ENCODE assay signal across 19 cellular contexts in genomic region chr6:30657454-30657853, GRCh38. TPM values are rescaled to one million over a fixed set of nuclear protein-coding genes. Genes with fewer than 3 reads are reported as not detected.
A peak's percentile ranks its signal among the peaks of the same experiment; 100 is the strongest.
DNase-seq lines count a peak whose midpoint lies in the region; ATAC-seq and TF ChIP-seq lines count a peak whose summit lies in the region.
"Had no signal": no experiment of that assay in that cellular context is flagged by ENCODE, and none has a peak within 500 bp of the region (broad histone marks: within the 10 kb centered on the region; RNA-seq: fewer than 3 reads in every experiment).

No MANE protein-coding gene starts in this region.

- no peak for TF ChIP-seq CTCF in HFFc6 (IDR thresholded peaks at IDR 0.05)

- no peaks in the 10 kb centered on the region for H3K9me3 Mint-ChIP-seq in HFFc6
- no peaks in the 10 kb centered on the region for H3K9me3 Mint-ChIP-seq in activated T-helper 1 cell treated with anti-CD3 and anti-CD28 coated beads, Interleukin-12 subunit alpha, Interleukin-12 subunit beta, Interleukin-2, Interleukin-4 antibody, amounts not matched to agents 30 ng/mL and 10 ng/mL and 1 ng/mL, durations not matched to agents 14 hours and 24 hours and 36 hours
- H3K9me3 Mint-ChIP-seq in naive thymus-derived CD8-positive, alpha-beta T cell: no peaks in the 10 kb centered on the region

- peaks cover 2% of the 10 kb centered on the region; the same call in 1 of the 2 replicates for H3K27me3 Mint-ChIP-seq in HFFc6 (ENCODE audit: insufficient read depth)
- H3K27me3 Mint-ChIP-seq in activated T-helper 1 cell treated with anti-CD3 and anti-CD28 coated beads, Interleukin-12 subunit alpha, Interleukin-12 subunit beta, Interleukin-2, Interleukin-4 antibody, amounts not matched to agents 30 ng/mL and 10 ng/mL and 1 ng/mL, durations not matched to agents 14 hours and 24 hours and 36 hours (ENCODE audit: insufficient read depth): no peaks in the 10 kb centered on the region
- H3K27me3 Mint-ChIP-seq in naive thymus-derived CD8-positive, alpha-beta T cell: no peaks in the 10 kb centered on the region

- H3K4me1 Mint-ChIP-seq in HFFc6 (ENCODE audit: low read depth): peaks cover 24% of the 10 kb centered on the region
- peaks cover 10% of the 10 kb centered on the region for H3K4me1 Mint-ChIP-seq in activated T-helper 1 cell treated with anti-CD3 and anti-CD28 coated beads, Interleukin-12 subunit alpha, Interleukin-12 subunit beta, Interleukin-2, Interleukin-4 antibody, amounts not matched to agents 30 ng/mL and 10 ng/mL and 1 ng/mL, durations not matched to agents 14 hours and 24 hours and 36 hours (ENCODE audit: low read depth)
- peaks cover 0 to 14% (median 9%) of the 10 kb centered on the region in 4 donors for H3K4me1 Mint-ChIP-seq in naive thymus-derived CD8-positive, alpha-beta T cell

- peak overlapping the region; percentile 47 for H3K27ac Mint-ChIP-seq in HFFc6
- peak overlapping the region; percentile 9 for H3K27ac Mint-ChIP-seq in activated T-helper 1 cell treated with anti-CD3 and anti-CD28 coated beads, Interleukin-12 subunit alpha, Interleukin-12 subunit beta, Interleukin-2, Interleukin-4 antibody, amounts not matched to agents 30 ng/mL and 10 ng/mL and 1 ng/mL, durations not matched to agents 14 hours and 24 hours and 36 hours
- H3K27ac Mint-ChIP-seq in naive thymus-derived CD8-positive, alpha-beta T cell: peak overlapping the region in 6 of 10 donors; percentile 27 to 73 (median 48)

- ATAC-seq in naive thymus-derived CD8-positive, alpha-beta T cell: no peak
- ATAC-seq in left colon: no peak
- ATAC-seq: gastrocnemius medialis had no signal

- no peak for DNase-seq in HFFc6
- no peak for DNase-seq in activated T-helper 1 cell treated with anti-CD3 and anti-CD28 coated beads, Interleukin-12 subunit alpha, Interleukin-12 subunit beta, Interleukin-2, Interleukin-4 antibody, amounts not matched to agents 30 ng/mL and 10 ng/mL and 1 ng/mL, durations not matched to agents 14 hours and 24 hours and 36 hours (ENCODE audit: low spot score)
- no peak for DNase-seq in naive thymus-derived CD8-positive, alpha-beta T cell
- DNase-seq in DMS53 (lab: John Stamatoyannopoulos, UW): no peak
- no peak for DNase-seq in stimulated activated CD4-positive, alpha-beta T cell treated with anti-CD3 and anti-CD28 coated beads, Interleukin-4, amount 100 ng/mL, for 4 hours
- no peak for DNase-seq in left colon
- DNase-seq: activated gamma-delta T cell; AML-193; aorta; Caco-2; effector CD4-positive, alpha-beta T cell; gastrocnemius medialis; hypothalamus; NCI-H1694; NCI-H748 treated with DMSO at 0.1 percent for 48 hours; retina; Right ventricle myocardium superior; substantia nigra; SW 1271 had no signal

- POLR2A ChIA-PET in naive thymus-derived CD8-positive, alpha-beta T cell (lab: Charles Lee): interaction anchor here (0.7 kb wide), 1 partner anchor 94 kb away, joined by 3 read pairs; no protein-coding TSS in a partner anchor

- H3K36me3 Mint-ChIP-seq in HFFc6 (ENCODE audit: low read depth): peaks cover 47% of the 10 kb centered on the region
- peaks cover 61% of the 10 kb centered on the region for H3K36me3 Mint-ChIP-seq in activated T-helper 1 cell treated with anti-CD3 and anti-CD28 coated beads, Interleukin-12 subunit alpha, Interleukin-12 subunit beta, Interleukin-2, Interleukin-4 antibody, amounts not matched to agents 30 ng/mL and 10 ng/mL and 1 ng/mL, durations not matched to agents 14 hours and 24 hours and 36 hours (ENCODE audit: low read depth)
- peaks cover 7 to 95% (median 21%) of the 10 kb centered on the region in 3 donors for H3K36me3 Mint-ChIP-seq in naive thymus-derived CD8-positive, alpha-beta T cell

- intact Hi-C loops in activated T-helper 1 cell treated with anti-CD3 and anti-CD28 coated beads, Interleukin-12 subunit alpha, Interleukin-12 subunit beta, Interleukin-2, Interleukin-4 antibody, amounts not matched to agents 30 ng/mL and 10 ng/mL and 1 ng/mL, durations not matched to agents 14 hours and 24 hours and 36 hours (cut with micrococcal nuclease): no loop called here
- intact Hi-C loops in left colon (cut with DNase I, micrococcal nuclease): no loop called here

- H3K4me3 Mint-ChIP-seq in HFFc6: no peak overlapping the region
- H3K4me3 Mint-ChIP-seq in activated T-helper 1 cell treated with anti-CD3 and anti-CD28 coated beads, Interleukin-12 subunit alpha, Interleukin-12 subunit beta, Interleukin-2, Interleukin-4 antibody, amounts not matched to agents 30 ng/mL and 10 ng/mL and 1 ng/mL, durations not matched to agents 14 hours and 24 hours and 36 hours: no peak overlapping the region
- H3K4me3 Mint-ChIP-seq in naive thymus-derived CD8-positive, alpha-beta T cell: no peak overlapping the region

RNA-seq across cellular contexts. Expression of gene C6orf136, which starts 10.5 kb away (rescaled TPM):
- 10 to 100 TPM; 12.0 to 19.2 (median 16.4) TPM for total RNA-seq in HFFc6 (2021; fragmentation: NEBNext Ultra II Directional; extraction: Animal tissue kit (Norgen Biotek cat#: 25700))
- total RNA-seq in activated T-helper 1 cell treated with anti-CD3 and anti-CD28 coated beads, Interleukin-12 subunit alpha, Interleukin-12 subunit beta, Interleukin-2, Interleukin-4 antibody, amounts not matched to agents 30 ng/mL and 10 ng/mL and 1 ng/mL, durations not matched to agents 14 hours and 24 hours and 36 hours: 23.9 and 36.0 TPM in 2 replicates
- 10 to 100 TPM; 29.3 to 30.9 TPM for total RNA-seq in naive thymus-derived CD8-positive, alpha-beta T cell
- 10 to 100 TPM in 2 of 3 donors, 1 to 10 TPM in 1; 5.6 to 23.2 (median 13.7) TPM for polyA plus RNA-seq in naive thymus-derived CD8-positive, alpha-beta T cell
- total RNA-seq in left colon: 100 to 1,000 TPM in 1 of 2 donors, 10 to 100 TPM in 1; 78.9 to 101 TPM

RNA-seq across cellular contexts. Expression of gene DHX16, which starts 15.4 kb away (rescaled TPM):
- 10 to 100 TPM; 33.7 to 36.7 (median 35.5) TPM for total RNA-seq in HFFc6 (2021; fragmentation: NEBNext Ultra II Directional; extraction: Animal tissue kit (Norgen Biotek cat#: 25700))
- total RNA-seq in activated T-helper 1 cell treated with anti-CD3 and anti-CD28 coated beads, Interleukin-12 subunit alpha, Interleukin-12 subunit beta, Interleukin-2, Interleukin-4 antibody, amounts not matched to agents 30 ng/mL and 10 ng/mL and 1 ng/mL, durations not matched to agents 14 hours and 24 hours and 36 hours: 52.0 and 54.2 TPM in 2 replicates
- total RNA-seq in naive thymus-derived CD8-positive, alpha-beta T cell: 10 to 100 TPM; 42.1 to 45.6 TPM
- 10 to 100 TPM; 17.7 to 31.2 (median 18.7) TPM for polyA plus RNA-seq in naive thymus-derived CD8-positive, alpha-beta T cell
- 10 to 100 TPM; 27.8 to 34.8 TPM for total RNA-seq in left colon

RNA-seq across cellular contexts. Expression of gene PPP1R18, which starts 29.0 kb away (rescaled TPM):
- 100 to 1,000 TPM; 135 to 149 (median 141) TPM for total RNA-seq in HFFc6 (2021; fragmentation: NEBNext Ultra II Directional; extraction: Animal tissue kit (Norgen Biotek cat#: 25700))
- total RNA-seq in activated T-helper 1 cell treated with anti-CD3 and anti-CD28 coated beads, Interleukin-12 subunit alpha, Interleukin-12 subunit beta, Interleukin-2, Interleukin-4 antibody, amounts not matched to agents 30 ng/mL and 10 ng/mL and 1 ng/mL, durations not matched to agents 14 hours and 24 hours and 36 hours: 203 and 213 TPM in 2 replicates
- total RNA-seq in naive thymus-derived CD8-positive, alpha-beta T cell: 10 to 100 TPM; 79.0 to 82.0 TPM
- polyA plus RNA-seq in naive thymus-derived CD8-positive, alpha-beta T cell: 10 to 100 TPM; 79.8 to 98.6 (median 95.7) TPM
- total RNA-seq in left colon: 10 to 100 TPM in 1 of 2 donors, 1 to 10 TPM in 1; 6.3 to 16.7 TPM

RNA-seq across cellular contexts. Expression of gene ATAT1, which starts 30.8 kb away (rescaled TPM):
- 1 to 10 TPM; 5.2 to 9.3 (median 5.9) TPM for total RNA-seq in HFFc6 (2021; fragmentation: NEBNext Ultra II Directional; extraction: Animal tissue kit (Norgen Biotek cat#: 25700))
- total RNA-seq in activated T-helper 1 cell treated with anti-CD3 and anti-CD28 coated beads, Interleukin-12 subunit alpha, Interleukin-12 subunit beta, Interleukin-2, Interleukin-4 antibody, amounts not matched to agents 30 ng/mL and 10 ng/mL and 1 ng/mL, durations not matched to agents 14 hours and 24 hours and 36 hours: 11.6 and 13.4 TPM in 2 replicates
- 10 to 100 TPM; 12.6 to 13.4 TPM for total RNA-seq in naive thymus-derived CD8-positive, alpha-beta T cell
- polyA plus RNA-seq in naive thymus-derived CD8-positive, alpha-beta T cell: 1 to 10 TPM; 1.6 to 2.0 (median 1.7) TPM
- total RNA-seq in left colon: 10 to 100 TPM; 11.3 to 13.1 TPM

RNA-seq across cellular contexts. Expression of gene NRM, which starts 33.3 kb away (rescaled TPM):
- total RNA-seq in HFFc6 (2021; fragmentation: NEBNext Ultra II Directional; extraction: Animal tissue kit (Norgen Biotek cat#: 25700)): 10 to 100 TPM; 16.3 to 35.1 (median 31.1) TPM
- 15.5 and 15.9 TPM in 2 replicates for total RNA-seq in activated T-helper 1 cell treated with anti-CD3 and anti-CD28 coated beads, Interleukin-12 subunit alpha, Interleukin-12 subunit beta, Interleukin-2, Interleukin-4 antibody, amounts not matched to agents 30 ng/mL and 10 ng/mL and 1 ng/mL, durations not matched to agents 14 hours and 24 hours and 36 hours
- 1 to 10 TPM; 2.4 TPM for total RNA-seq in naive thymus-derived CD8-positive, alpha-beta T cell
- polyA plus RNA-seq in naive thymus-derived CD8-positive, alpha-beta T cell: 1 to 10 TPM; 3.7 to 5.4 (median 5.4) TPM
- total RNA-seq in left colon: 1 to 10 TPM; 4.6 to 5.4 TPM

Comparison
In these comparisons a context has a peak if more than half of its experiments do, and no peak if none do; other contexts are left out.
1. RNA of gene PPP1R18, which starts 29.0 kb away (total RNA-seq): 203 to 213 TPM in activated T-helper 1 cell treated with anti-CD3 and anti-CD28 coated beads, Interleukin-12 subunit alpha, Interleukin-12 subunit beta, Interleukin-2, Interleukin-4 antibody, amounts not matched to agents 30 ng/mL and 10 ng/mL and 1 ng/mL, durations not matched to agents 14 hours and 24 hours and 36 hours, 135 to 149 TPM in HFFc6 and 79.0 to 82.0 TPM in naive thymus-derived CD8-positive, alpha-beta T cell; 6.3 to 16.7 TPM in left colon; every median in the first group is over 4 times any median in the second.
2. Peak in every context shown above with its lines, with median percentiles within 50 percentile points of each other: H3K27ac Mint-ChIP-seq.